Comparison of ENCODE assay signal across 8 cellular contexts in the genomic region with DNA sequence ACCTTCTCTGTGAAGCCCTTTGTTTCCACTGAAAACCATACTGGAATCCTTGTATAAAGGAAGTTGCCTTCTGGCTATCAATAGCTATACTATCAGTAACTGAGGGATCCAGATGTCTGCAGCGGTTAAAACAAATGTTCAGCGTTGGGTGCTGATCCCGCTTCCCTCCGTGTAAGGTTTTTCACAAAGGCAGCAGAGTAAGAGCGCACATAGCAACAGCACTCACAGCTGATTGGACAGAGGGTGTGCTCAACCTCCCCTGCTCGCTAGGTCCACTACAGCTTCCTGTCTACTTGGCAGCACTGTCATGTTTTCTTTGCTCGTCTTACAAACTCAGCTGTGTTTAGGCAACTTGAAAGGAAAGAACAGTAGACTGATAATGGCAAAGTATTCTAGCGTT. TPM values are rescaled to one million over a fixed set of nuclear protein-coding genes. Genes with fewer than 3 reads are reported as not detected.
DNase-seq lines count a peak whose midpoint lies in the region; ATAC-seq, FAIRE-seq and TF ChIP-seq lines count a peak whose summit lies in the region.

No MANE protein-coding gene starts in this region.

- H3K79me2 ChIP-seq in neural cell (replicated peaks; ENCODE audit: insufficient read depth, low read length): peaks cover 27% of the 10 kb centered on the region

- no peak for TF ChIP-seq CTCF in neural cell (IDR thresholded peaks at IDR 0.05; ENCODE audit: poor library complexity, severe bottlenecking)
- no peak for TF ChIP-seq CTCF in D721Med (IDR thresholded peaks at IDR 0.05; ENCODE audit: insufficient read depth, missing control alignments)

- peak; percentile 93 for ATAC-seq in GM18873 (IDR thresholded peaks at IDR 0.05; ENCODE audit: low FRiP score, unreplicated experiment)
- ATAC-seq in HG03378 (IDR thresholded peaks at IDR 0.05; ENCODE audit: unreplicated experiment): peak; percentile 98

- H4K20me1 ChIP-seq in neural cell (ENCODE audit: insufficient read depth): no peaks in the 10 kb centered on the region

- H3F3A ChIP-seq in neural cell (ENCODE audit: insufficient read depth, low read length, poor library complexity, severe bottlenecking): no peaks in the 10 kb centered on the region

- H3K9ac ChIP-seq in neural cell (ENCODE audit: low read length): peak overlapping the region; percentile 60

- H3K27me3 ChIP-seq in neural cell (ENCODE audit: insufficient read depth, low read depth, low read length): no peaks in the 10 kb centered on the region

- peak; percentile 78 for TF ChIP-seq EP300 in neural cell (conservative IDR thresholded peaks at IDR 0.05; ENCODE audit: poor library complexity, severe bottlenecking)

- peak overlapping the region; percentile 85 for H3K4me2 ChIP-seq in neural cell (ENCODE audit: low read length)

- H2AFZ ChIP-seq in neural cell (ENCODE audit: low read depth, low read length): peak overlapping the region; percentile 22

- FAIRE-seq in urothelium cell line (lab: Jason Lieb, UNC) (no peak), D721Med (lab: Jason Lieb, UNC) (no peak)

- peak overlapping the region; percentile 61 for H3K4me3 ChIP-seq in neural cell (ENCODE audit: low read length)

- H3K9me2 ChIP-seq in neural cell (ENCODE audit: insufficient read depth, low read length): no peaks in the 10 kb centered on the region

- H3K36me3 ChIP-seq in neural cell (ENCODE audit: insufficient read depth, low read length): no peaks in the 10 kb centered on the region

- TF ChIP-seq RAD21 in neural cell (conservative IDR thresholded peaks at IDR 0.05): no peak

- H3K9me3 ChIP-seq in neural cell (ENCODE audit: low read length): no peaks in the 10 kb centered on the region

- peak overlapping the region; percentile 81 for H3K27ac ChIP-seq in neural cell (ENCODE audit: low read length)

- peak; percentile 19 for DNase-seq in activated naive CD4-positive, alpha-beta T cell treated with anti-CD3 and anti-CD28 coated beads, Interleukin-2, amount 50 U/mL, for 16 hours
- DNase-seq in foreskin melanocyte (peak; percentile 86), urothelium cell line (ENCODE audit: low spot score) (peak; percentile 78), D721Med (ENCODE audit: insufficient read length, low spot score) (no peak)

TF ChIP-seq in PFSK-1, 5 proteins besides CTCF, POLR2A, EP300 and RAD21:
- peak; percentile 73; the same call in 1 of the 2 replicates for TF ChIP-seq TAF1 (IDR thresholded peaks at IDR 0.05; ENCODE audit: borderline replicate concordance, insufficient read depth, low read length)
- TF ChIP-seq, protein P1, sequence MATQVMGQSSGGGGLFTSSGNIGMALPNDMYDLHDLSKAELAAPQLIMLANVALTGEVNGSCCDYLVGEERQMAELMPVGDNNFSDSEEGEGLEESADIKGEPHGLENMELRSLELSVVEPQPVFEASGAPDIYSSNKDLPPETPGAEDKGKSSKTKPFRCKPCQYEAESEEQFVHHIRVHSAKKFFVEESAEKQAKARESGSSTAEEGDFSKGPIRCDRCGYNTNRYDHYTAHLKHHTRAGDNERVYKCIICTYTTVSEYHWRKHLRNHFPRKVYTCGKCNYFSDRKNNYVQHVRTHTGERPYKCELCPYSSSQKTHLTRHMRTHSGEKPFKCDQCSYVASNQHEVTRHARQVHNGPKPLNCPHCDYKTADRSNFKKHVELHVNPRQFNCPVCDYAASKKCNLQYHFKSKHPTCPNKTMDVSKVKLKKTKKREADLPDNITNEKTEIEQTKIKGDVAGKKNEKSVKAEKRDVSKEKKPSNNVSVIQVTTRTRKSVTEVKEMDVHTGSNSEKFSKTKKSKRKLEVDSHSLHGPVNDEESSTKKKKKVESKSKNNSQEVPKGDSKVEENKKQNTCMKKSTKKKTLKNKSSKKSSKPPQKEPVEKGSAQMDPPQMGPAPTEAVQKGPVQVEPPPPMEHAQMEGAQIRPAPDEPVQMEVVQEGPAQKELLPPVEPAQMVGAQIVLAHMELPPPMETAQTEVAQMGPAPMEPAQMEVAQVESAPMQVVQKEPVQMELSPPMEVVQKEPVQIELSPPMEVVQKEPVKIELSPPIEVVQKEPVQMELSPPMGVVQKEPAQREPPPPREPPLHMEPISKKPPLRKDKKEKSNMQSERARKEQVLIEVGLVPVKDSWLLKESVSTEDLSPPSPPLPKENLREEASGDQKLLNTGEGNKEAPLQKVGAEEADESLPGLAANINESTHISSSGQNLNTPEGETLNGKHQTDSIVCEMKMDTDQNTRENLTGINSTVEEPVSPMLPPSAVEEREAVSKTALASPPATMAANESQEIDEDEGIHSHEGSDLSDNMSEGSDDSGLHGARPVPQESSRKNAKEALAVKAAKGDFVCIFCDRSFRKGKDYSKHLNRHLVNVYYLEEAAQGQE (IDR thresholded peaks at IDR 0.05; ENCODE audit: insufficient read depth in 1 of 2, low read depth in 2 of 2, low read length in 2 of 2): 0 out of 4 replicates have a peak, but pooled peaks of 1 of the 2 experiments have one; percentile 41
- peak; percentile 99; the same call in 1 of the 2 replicates for TF ChIP-seq SIN3A (IDR thresholded peaks at IDR 0.05; ENCODE audit: borderline replicate concordance, insufficient read depth, low read length)
- TF ChIP-seq POLR2AphosphoS5 (IDR thresholded peaks at IDR 0.05; ENCODE audit: low read depth, low read length): peak; percentile 80
- TF ChIP-seq FOXP2 (optimal IDR thresholded peaks at IDR 0.05; ENCODE audit: borderline replicate concordance, extremely low read depth, extremely low read length, insufficient read depth): peak; percentile 87

TF ChIP-seq in neural cell, 6 proteins besides CTCF, POLR2A, EP300 and RAD21:
- TF ChIP-seq, protein P1 (IDR thresholded peaks at IDR 0.05; ENCODE audit: borderline replicate concordance): peak; percentile 59
- TF ChIP-seq EZH2 (IDR thresholded peaks at IDR 0.05; ENCODE audit: borderline replicate concordance, insufficient read depth, low read length, poor library complexity, severe bottlenecking): no peak
- TF ChIP-seq MXI1 (conservative IDR thresholded peaks at IDR 0.05; ENCODE audit: poor library complexity, severe bottlenecking): peak; percentile 32
- TF ChIP-seq POLR2AphosphoS5 (IDR thresholded peaks at IDR 0.05): peak; percentile 73
- TF ChIP-seq SMC3 (conservative IDR thresholded peaks at IDR 0.05; ENCODE audit: poor library complexity): peak; percentile 14
- TF ChIP-seq TAF1 (IDR thresholded peaks at IDR 0.05; ENCODE audit: low read depth): no peak

RNA-seq across cellular contexts. Expression of gene ATOSA, which starts 27.3 kb away (rescaled TPM):
- polyA plus RNA-seq in PFSK-1 (2012; ENCODE audit: insufficient read length, low read depth): 9.3 TPM
- 64.0 and 74.2 TPM in 2 replicates for polyA plus RNA-seq in neural cell
- polyA minus RNA-seq in neural cell: 89.6 and 112 TPM in 2 replicates
